1 cellular context compared by ENCODE assay signal in the genomic region with DNA sequence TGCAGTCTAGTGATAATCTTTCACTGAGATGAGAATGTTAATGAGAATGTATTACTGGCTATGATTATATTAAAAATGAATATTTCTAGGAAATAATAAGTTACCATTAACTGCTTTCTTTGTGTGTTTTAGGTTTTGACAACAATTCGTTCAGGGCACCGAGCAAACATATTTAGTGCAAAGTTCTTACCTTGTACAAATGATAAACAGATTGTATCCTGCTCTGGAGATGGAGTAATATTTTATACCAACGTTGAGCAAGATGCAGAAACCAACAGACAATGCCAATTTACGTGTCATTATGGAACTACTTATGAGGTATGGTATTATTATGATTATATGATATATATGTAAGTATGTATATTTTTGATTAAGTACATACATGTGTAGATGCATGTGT.
TF ChIP-seq lines count a peak whose summit lies in the region.

No MANE protein-coding gene starts in this region.

TF ChIP-seq in HepG2, 621 proteins besides CTCF, POLR2A, EP300 and RAD21 (continues in another document):
- TF ChIP-seq U2AF1 (optimal IDR thresholded peaks at IDR 0.05; ENCODE audit: low read depth, low read length) (no peak), U2AF2 (IDR thresholded peaks at IDR 0.05; ENCODE audit: low read depth, low read length) (no peak), SPEN (CRISPR knock-in tag; IDR thresholded peaks at IDR 0.05; ENCODE audit: low read depth) (no peak), PHF8 (CRISPR knock-in tag; IDR thresholded peaks at IDR 0.05) (no peak), SOX5 (CRISPR knock-in tag; IDR thresholded peaks at IDR 0.05; ENCODE audit: borderline replicate concordance) (peak; percentile 27; the same call in 1 of the 2 replicates), ZNF605 (CRISPR knock-in tag; IDR thresholded peaks at IDR 0.05) (no peak), FOXP1 (IDR thresholded peaks at IDR 0.05) (no peak), FOXP1 (CRISPR knock-in tag; IDR thresholded peaks at IDR 0.05) (peak; percentile 33; the same call in 1 of the 2 replicates), ZNF430 (CRISPR knock-in tag; IDR thresholded peaks at IDR 0.05) (no peak), TOE1 (CRISPR knock-in tag; IDR thresholded peaks at IDR 0.05) (no peak), SOX13 (IDR thresholded peaks at IDR 0.05) (no peak), SOX13 (CRISPR knock-in tag; conservative IDR thresholded peaks at IDR 0.05 in 1 of 2, IDR thresholded peaks at IDR 0.05 in 1 of 2) (peak in 1 of 2 experiments; percentile 46; a peak in 1 of 4 replicates), ZFP36L2 (CRISPR knock-in tag; IDR thresholded peaks at IDR 0.05) (no peak), HMG20B (CRISPR knock-in tag; conservative IDR thresholded peaks at IDR 0.05) (no peak), TEAD2 (CRISPR knock-in tag; IDR thresholded peaks at IDR 0.05) (no peak), NFE2L1 (CRISPR knock-in tag; IDR thresholded peaks at IDR 0.05; ENCODE audit: borderline replicate concordance) (no peak), ATF1 (CRISPR knock-in tag; IDR thresholded peaks at IDR 0.05) (no peak), IKZF4 (CRISPR knock-in tag; IDR thresholded peaks at IDR 0.05; ENCODE audit: borderline replicate concordance, low read depth, not compliant biosample characterization) (no peak), TCF7L2 (IDR thresholded peaks at IDR 0.05; ENCODE audit: low read depth, low read length) (no peak), CBX2 (IDR thresholded peaks at IDR 0.05; ENCODE audit: low read depth, low read length) (no peak), CBX2 (CRISPR knock-in tag; IDR thresholded peaks at IDR 0.05; ENCODE audit: low read depth) (no peak), SOX6 (IDR thresholded peaks at IDR 0.05) (no peak), SOX6 (CRISPR knock-in tag; IDR thresholded peaks at IDR 0.05) (peak; percentile 26; the same call in 1 of the 2 replicates), HDAC2 (CRISPR knock-in tag; IDR thresholded peaks at IDR 0.05) (no peak), NKX3-1 (CRISPR knock-in tag; IDR thresholded peaks at IDR 0.05) (no peak), SALL1 (CRISPR knock-in tag; IDR thresholded peaks at IDR 0.05) (no peak), ZNF12 (CRISPR knock-in tag; IDR thresholded peaks at IDR 0.05) (no peak), NR2F2 (IDR thresholded peaks at IDR 0.05; ENCODE audit: borderline replicate concordance, low read depth) (no peak), HOXA9 (CRISPR knock-in tag; IDR thresholded peaks at IDR 0.05; ENCODE audit: borderline replicate concordance) (no peak), REPIN1 (CRISPR knock-in tag; IDR thresholded peaks at IDR 0.05; ENCODE audit: borderline replicate concordance, low read depth) (no peak), HNF4A (CRISPR knock-in tag; IDR thresholded peaks at IDR 0.05) (peak; percentile 38; the same call in 1 of the 2 replicates), ZNF343 (CRISPR knock-in tag; IDR thresholded peaks at IDR 0.05) (no peak)
- TF ChIP-seq, protein P1, sequence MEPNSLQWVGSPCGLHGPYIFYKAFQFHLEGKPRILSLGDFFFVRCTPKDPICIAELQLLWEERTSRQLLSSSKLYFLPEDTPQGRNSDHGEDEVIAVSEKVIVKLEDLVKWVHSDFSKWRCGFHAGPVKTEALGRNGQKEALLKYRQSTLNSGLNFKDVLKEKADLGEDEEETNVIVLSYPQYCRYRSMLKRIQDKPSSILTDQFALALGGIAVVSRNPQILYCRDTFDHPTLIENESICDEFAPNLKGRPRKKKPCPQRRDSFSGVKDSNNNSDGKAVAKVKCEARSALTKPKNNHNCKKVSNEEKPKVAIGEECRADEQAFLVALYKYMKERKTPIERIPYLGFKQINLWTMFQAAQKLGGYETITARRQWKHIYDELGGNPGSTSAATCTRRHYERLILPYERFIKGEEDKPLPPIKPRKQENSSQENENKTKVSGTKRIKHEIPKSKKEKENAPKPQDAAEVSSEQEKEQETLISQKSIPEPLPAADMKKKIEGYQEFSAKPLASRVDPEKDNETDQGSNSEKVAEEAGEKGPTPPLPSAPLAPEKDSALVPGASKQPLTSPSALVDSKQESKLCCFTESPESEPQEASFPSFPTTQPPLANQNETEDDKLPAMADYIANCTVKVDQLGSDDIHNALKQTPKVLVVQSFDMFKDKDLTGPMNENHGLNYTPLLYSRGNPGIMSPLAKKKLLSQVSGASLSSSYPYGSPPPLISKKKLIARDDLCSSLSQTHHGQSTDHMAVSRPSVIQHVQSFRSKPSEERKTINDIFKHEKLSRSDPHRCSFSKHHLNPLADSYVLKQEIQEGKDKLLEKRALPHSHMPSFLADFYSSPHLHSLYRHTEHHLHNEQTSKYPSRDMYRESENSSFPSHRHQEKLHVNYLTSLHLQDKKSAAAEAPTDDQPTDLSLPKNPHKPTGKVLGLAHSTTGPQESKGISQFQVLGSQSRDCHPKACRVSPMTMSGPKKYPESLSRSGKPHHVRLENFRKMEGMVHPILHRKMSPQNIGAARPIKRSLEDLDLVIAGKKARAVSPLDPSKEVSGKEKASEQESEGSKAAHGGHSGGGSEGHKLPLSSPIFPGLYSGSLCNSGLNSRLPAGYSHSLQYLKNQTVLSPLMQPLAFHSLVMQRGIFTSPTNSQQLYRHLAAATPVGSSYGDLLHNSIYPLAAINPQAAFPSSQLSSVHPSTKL (CRISPR knock-in tag; IDR thresholded peaks at IDR 0.05), result 0 out of 2 replicates have a peak, but pooled peaks have one; percentile 37
- TF ChIP-seq, protein P2, sequence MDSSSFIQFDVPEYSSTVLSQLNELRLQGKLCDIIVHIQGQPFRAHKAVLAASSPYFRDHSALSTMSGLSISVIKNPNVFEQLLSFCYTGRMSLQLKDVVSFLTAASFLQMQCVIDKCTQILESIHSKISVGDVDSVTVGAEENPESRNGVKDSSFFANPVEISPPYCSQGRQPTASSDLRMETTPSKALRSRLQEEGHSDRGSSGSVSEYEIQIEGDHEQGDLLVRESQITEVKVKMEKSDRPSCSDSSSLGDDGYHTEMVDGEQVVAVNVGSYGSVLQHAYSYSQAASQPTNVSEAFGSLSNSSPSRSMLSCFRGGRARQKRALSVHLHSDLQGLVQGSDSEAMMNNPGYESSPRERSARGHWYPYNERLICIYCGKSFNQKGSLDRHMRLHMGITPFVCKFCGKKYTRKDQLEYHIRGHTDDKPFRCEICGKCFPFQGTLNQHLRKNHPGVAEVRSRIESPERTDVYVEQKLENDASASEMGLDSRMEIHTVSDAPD (CRISPR knock-in tag; IDR thresholded peaks at IDR 0.05), result no peak
- TF ChIP-seq, protein P3, sequence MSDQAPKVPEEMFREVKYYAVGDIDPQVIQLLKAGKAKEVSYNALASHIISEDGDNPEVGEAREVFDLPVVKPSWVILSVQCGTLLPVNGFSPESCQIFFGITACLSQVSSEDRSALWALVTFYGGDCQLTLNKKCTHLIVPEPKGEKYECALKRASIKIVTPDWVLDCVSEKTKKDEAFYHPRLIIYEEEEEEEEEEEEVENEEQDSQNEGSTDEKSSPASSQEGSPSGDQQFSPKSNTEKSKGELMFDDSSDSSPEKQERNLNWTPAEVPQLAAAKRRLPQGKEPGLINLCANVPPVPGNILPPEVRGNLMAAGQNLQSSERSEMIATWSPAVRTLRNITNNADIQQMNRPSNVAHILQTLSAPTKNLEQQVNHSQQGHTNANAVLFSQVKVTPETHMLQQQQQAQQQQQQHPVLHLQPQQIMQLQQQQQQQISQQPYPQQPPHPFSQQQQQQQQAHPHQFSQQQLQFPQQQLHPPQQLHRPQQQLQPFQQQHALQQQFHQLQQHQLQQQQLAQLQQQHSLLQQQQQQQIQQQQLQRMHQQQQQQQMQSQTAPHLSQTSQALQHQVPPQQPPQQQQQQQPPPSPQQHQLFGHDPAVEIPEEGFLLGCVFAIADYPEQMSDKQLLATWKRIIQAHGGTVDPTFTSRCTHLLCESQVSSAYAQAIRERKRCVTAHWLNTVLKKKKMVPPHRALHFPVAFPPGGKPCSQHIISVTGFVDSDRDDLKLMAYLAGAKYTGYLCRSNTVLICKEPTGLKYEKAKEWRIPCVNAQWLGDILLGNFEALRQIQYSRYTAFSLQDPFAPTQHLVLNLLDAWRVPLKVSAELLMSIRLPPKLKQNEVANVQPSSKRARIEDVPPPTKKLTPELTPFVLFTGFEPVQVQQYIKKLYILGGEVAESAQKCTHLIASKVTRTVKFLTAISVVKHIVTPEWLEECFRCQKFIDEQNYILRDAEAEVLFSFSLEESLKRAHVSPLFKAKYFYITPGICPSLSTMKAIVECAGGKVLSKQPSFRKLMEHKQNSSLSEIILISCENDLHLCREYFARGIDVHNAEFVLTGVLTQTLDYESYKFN (CRISPR knock-in tag; conservative IDR thresholded peaks at IDR 0.05), result peak; percentile 52
- TF ChIP-seq, protein P4, sequence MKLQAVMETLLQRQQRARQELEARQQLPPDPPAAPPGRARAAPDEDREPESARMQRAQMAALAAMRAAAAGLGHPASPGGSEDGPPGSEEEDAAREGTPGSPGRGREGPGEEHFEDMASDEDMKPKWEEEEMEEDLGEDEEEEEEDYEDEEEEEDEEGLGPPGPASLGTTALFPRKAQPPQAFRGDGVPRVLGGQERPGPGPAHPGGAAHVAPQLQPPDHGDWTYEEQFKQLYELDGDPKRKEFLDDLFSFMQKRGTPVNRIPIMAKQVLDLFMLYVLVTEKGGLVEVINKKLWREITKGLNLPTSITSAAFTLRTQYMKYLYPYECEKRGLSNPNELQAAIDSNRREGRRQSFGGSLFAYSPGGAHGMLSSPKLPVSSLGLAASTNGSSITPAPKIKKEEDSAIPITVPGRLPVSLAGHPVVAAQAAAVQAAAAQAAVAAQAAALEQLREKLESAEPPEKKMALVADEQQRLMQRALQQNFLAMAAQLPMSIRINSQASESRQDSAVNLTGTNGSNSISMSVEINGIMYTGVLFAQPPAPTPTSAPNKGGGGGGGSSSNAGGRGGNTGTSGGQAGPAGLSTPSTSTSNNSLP (IDR thresholded peaks at IDR 0.05; ENCODE audit: low read depth, low read length), result peak; percentile 52
- TF ChIP-seq, protein P5, sequence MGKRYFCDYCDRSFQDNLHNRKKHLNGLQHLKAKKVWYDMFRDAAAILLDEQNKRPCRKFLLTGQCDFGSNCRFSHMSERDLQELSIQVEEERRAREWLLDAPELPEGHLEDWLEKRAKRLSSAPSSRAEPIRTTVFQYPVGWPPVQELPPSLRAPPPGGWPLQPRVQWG (CRISPR knock-in tag; IDR thresholded peaks at IDR 0.05; ENCODE audit: borderline replicate concordance, low read depth), result no peak
- TF ChIP-seq, protein P6, sequence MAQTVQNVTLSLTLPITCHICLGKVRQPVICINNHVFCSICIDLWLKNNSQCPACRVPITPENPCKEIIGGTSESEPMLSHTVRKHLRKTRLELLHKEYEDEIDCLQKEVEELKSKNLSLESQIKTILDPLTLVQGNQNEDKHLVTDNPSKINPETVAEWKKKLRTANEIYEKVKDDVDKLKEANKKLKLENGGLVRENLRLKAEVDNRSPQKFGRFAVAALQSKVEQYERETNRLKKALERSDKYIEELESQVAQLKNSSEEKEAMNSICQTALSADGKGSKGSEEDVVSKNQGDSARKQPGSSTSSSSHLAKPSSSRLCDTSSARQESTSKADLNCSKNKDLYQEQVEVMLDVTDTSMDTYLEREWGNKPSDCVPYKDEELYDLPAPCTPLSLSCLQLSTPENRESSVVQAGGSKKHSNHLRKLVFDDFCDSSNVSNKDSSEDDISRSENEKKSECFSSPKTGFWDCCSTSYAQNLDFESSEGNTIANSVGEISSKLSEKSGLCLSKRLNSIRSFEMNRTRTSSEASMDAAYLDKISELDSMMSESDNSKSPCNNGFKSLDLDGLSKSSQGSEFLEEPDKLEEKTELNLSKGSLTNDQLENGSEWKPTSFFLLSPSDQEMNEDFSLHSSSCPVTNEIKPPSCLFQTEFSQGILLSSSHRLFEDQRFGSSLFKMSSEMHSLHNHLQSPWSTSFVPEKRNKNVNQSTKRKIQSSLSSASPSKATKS (CRISPR knock-in tag; IDR thresholded peaks at IDR 0.05), result no peak
- TF ChIP-seq, protein P7, sequence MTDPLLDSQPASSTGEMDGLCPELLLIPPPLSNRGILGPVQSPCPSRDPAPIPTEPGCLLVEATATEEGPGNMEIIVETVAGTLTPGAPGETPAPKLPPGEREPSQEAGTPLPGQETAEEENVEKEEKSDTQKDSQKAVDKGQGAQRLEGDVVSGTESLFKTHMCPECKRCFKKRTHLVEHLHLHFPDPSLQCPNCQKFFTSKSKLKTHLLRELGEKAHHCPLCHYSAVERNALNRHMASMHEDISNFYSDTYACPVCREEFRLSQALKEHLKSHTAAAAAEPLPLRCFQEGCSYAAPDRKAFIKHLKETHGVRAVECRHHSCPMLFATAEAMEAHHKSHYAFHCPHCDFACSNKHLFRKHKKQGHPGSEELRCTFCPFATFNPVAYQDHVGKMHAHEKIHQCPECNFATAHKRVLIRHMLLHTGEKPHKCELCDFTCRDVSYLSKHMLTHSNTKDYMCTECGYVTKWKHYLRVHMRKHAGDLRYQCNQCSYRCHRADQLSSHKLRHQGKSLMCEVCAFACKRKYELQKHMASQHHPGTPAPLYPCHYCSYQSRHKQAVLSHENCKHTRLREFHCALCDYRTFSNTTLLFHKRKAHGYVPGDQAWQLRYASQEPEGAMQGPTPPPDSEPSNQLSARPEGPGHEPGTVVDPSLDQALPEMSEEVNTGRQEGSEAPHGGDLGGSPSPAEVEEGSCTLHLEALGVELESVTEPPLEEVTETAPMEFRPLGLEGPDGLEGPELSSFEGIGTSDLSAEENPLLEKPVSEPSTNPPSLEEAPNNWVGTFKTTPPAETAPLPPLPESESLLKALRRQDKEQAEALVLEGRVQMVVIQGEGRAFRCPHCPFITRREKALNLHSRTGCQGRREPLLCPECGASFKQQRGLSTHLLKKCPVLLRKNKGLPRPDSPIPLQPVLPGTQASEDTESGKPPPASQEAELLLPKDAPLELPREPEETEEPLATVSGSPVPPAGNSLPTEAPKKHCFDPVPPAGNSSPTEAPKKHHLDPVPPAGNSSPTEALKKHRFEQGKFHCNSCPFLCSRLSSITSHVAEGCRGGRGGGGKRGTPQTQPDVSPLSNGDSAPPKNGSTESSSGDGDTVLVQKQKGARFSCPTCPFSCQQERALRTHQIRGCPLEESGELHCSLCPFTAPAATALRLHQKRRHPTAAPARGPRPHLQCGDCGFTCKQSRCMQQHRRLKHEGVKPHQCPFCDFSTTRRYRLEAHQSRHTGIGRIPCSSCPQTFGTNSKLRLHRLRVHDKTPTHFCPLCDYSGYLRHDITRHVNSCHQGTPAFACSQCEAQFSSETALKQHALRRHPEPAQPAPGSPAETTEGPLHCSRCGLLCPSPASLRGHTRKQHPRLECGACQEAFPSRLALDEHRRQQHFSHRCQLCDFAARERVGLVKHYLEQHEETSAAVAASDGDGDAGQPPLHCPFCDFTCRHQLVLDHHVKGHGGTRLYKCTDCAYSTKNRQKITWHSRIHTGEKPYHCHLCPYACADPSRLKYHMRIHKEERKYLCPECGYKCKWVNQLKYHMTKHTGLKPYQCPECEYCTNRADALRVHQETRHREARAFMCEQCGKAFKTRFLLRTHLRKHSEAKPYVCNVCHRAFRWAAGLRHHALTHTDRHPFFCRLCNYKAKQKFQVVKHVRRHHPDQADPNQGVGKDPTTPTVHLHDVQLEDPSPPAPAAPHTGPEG (CRISPR knock-in tag; IDR thresholded peaks at IDR 0.05), result no peak
